11 cellular contexts compared by ENCODE assay signal in genomic region chr10:7541137-7542087, GRCh38.
DNase-seq lines count a peak whose midpoint lies in the region; ATAC-seq and TF ChIP-seq lines count a peak whose summit lies in the region.
"Had no signal": no experiment of that assay in that cellular context is flagged by ENCODE, and none has a peak within 500 bp of the region (broad histone marks: within the 10 kb centered on the region; RNA-seq: fewer than 3 reads in every experiment).

No MANE protein-coding gene starts in this region.

- no peak overlapping the region for H3K4me3 Mint-ChIP-seq in chondrocyte (ENCODE audit: unreplicated experiment)

- peaks cover 2% of the 10 kb centered on the region for H3K27me3 Mint-ChIP-seq in chondrocyte (ENCODE audit: low read depth)

- peak overlapping the region; percentile 90 for H3K27ac Mint-ChIP-seq in chondrocyte (ENCODE audit: unreplicated experiment)

- DNase-seq in EL (peak; percentile 5), chondrocyte (ENCODE audit: low spot score) (no peak), islet precursor cell (peak; percentile 95), renal cortical epithelial cell (ENCODE audit: low read depth) (peak; percentile 61), GF-D8 (lab: John Stamatoyannopoulos, UW) (no peak)
- DNase-seq in activated CD8-positive, alpha-beta memory T cell treated with anti-CD3 and anti-CD28 coated beads, Interleukin-2, amount 50 U/mL, for 48 hours: no peak
- DNase-seq: activated effector memory CD4-positive, alpha-beta T cell treated with anti-CD3 and anti-CD28 coated beads, Interleukin-2, amount 50 U/mL, for 16 hours; BE2C; stimulated activated CD4-positive, alpha-beta T cell treated with anti-CD3 and anti-CD28 coated beads, Interleukin-4, amount 100 ng/mL, for 24 hours had no signal

- no peak for TF ChIP-seq CTCF in chondrocyte (IDR thresholded peaks at IDR 0.05)

- peaks cover 6% of the 10 kb centered on the region for H3K9me3 Mint-ChIP-seq in chondrocyte (ENCODE audit: low read depth)

- peaks cover 16% of the 10 kb centered on the region for H3K4me1 Mint-ChIP-seq in chondrocyte (ENCODE audit: low read depth)

- ATAC-seq in HG03097 (IDR thresholded peaks at IDR 0.05; ENCODE audit: low FRiP score, unreplicated experiment) (no peak), GM21360 (IDR thresholded peaks at IDR 0.05; ENCODE audit: unreplicated experiment) (no peak)

- no peaks in the 10 kb centered on the region for H3K36me3 Mint-ChIP-seq in chondrocyte (ENCODE audit: low read depth)

Comparison
In these comparisons a context has a peak if more than half of its experiments do, and no peak if none do; other contexts are left out.
1. DNase-seq: peak in EL (single experiment), islet precursor cell (single experiment) and renal cortical epithelial cell (single experiment); none in chondrocyte (single experiment), GF-D8 (single experiment) and activated CD8-positive, alpha-beta memory T cell treated with anti-CD3 and anti-CD28 coated beads, Interleukin-2, amount 50 U/mL, for 48 hours (single experiment).